11 cellular contexts compared by ENCODE assay signal in the genomic region with DNA sequence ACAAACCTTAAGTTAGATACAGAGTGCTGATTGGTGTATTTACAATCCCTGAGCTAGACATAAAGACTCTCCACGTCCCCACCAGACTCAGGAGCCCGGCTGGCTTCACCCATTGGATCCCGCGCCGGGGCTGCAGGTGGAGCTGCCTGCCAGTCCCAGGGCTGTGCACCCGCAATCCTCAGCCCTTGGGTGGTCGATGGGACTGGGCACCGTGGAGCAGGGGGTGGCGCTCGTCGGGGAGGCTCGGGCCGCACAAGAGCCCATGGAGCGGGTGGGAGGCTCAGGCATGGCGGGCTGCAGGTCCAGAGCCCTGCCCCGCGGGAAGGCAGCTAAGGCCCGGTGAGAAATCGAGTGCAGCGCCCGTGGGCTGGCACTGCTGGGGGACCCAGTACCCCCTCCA. TPM values are rescaled to one million over a fixed set of nuclear protein-coding genes. Genes with fewer than 3 reads are reported as not detected.
"Had no signal": no experiment of that assay in that cellular context is flagged by ENCODE, and none has a peak within 500 bp of the region (broad histone marks: within the 10 kb centered on the region; RNA-seq: fewer than 3 reads in every experiment).

No MANE protein-coding gene starts in this region.

RNA-seq across cellular contexts. Expression of gene GSX1, which starts 44.1 kb away (rescaled TPM):
- total RNA-seq: OCI-LY7, PC-3, PC-9, Peyer's patch, Right ventricle myocardium inferior, Right ventricle myocardium superior, RPMI7951, SJCRH30, SJSA1, SK-MEL-5 had no signal
- polyA plus RNA-seq: SK-N-SH had no signal
